Comparison of ENCODE assay signal across 26 cellular contexts in genomic region chr6:41729624-41730023, GRCh38. TPM values are rescaled to one million over a fixed set of nuclear protein-coding genes. Genes with fewer than 3 reads are reported as not detected.
DNase-seq lines count a peak whose midpoint lies in the region; ATAC-seq, FAIRE-seq and TF ChIP-seq lines count a peak whose summit lies in the region.
"Had no signal": no experiment of that assay in that cellular context is flagged by ENCODE, and none has a peak within 500 bp of the region (broad histone marks: within the 10 kb centered on the region; RNA-seq: fewer than 3 reads in every experiment).

No MANE protein-coding gene starts in this region.

- H3K36me3 ChIP-seq in hepatocyte (replicated peaks; ENCODE audit: insufficient read depth, low read depth) = no peaks in the 10 kb centered on the region
- peaks cover 0 to 3% (median 0%) of the 10 kb centered on the region in 3 donors for H3K36me3 ChIP-seq in skeletal muscle tissue (ENCODE audit: control insufficient read depth in 3 of 3, insufficient read depth in 3 of 3, low read length in 3 of 3)
- H3K36me3 ChIP-seq: brain microvascular endothelial cell, SJSA1, transverse colon had no signal

- H3K9me3 ChIP-seq in hepatocyte (ENCODE audit: low read depth) (no peaks in the 10 kb centered on the region), skeletal muscle tissue (ENCODE audit: control insufficient read depth in 3 of 3, low read length in 3 of 3) (no peaks in the 10 kb centered on the region)
- H3K9me3 ChIP-seq: SJSA1, transverse colon had no signal

- H3K9me2 ChIP-seq in hepatocyte (replicated peaks; ENCODE audit: insufficient read depth) = no peaks in the 10 kb centered on the region

- no peak overlapping the region for H3K4me3 Mint-ChIP-seq in type B pancreatic cell
- H3K4me3 Mint-ChIP-seq in activated CD8-positive, alpha-beta memory T cell treated with anti-CD3 and anti-CD28 coated beads, Interleukin-2, amount 10 ng/mL, durations not matched to agents 7 days and 5 days = no peak overlapping the region
- H3K4me3 Mint-ChIP-seq: activated T-helper 17 cell treated with anti-CD3 and anti-CD28 coated beads, Interleukin-2, amount 50 U/mL, for 72 hours; dendritic cell treated with granulocyte-macrophage colony-stimulating factor and Interleukin-4, amounts not matched to agents 40 ng/mL and 50 ng/mL, for 4 days; T-helper 2 cell treated with Interferon-gamma antibody and Interleukin-4, amounts not matched to agents 5 μg/mL and 100 μg/mL, for 36 hours had no signal

- H4K20me1 ChIP-seq in hepatocyte (ENCODE audit: insufficient read depth, poor library complexity, severe bottlenecking) = no peaks in the 10 kb centered on the region

- peak; percentile 21 for FAIRE-seq in GM19239 (lab: Jason Lieb, UNC)

- TF ChIP-seq CTCF in RWPE1 (conservative IDR thresholded peaks at IDR 0.05; ENCODE audit: low read depth) (no peak), hepatocyte (IDR thresholded peaks at IDR 0.05; ENCODE audit: poor library complexity) (no peak), type B pancreatic cell (conservative IDR thresholded peaks at IDR 0.05) (no peak)

- no peak for ATAC-seq in activated CD8-positive, alpha-beta memory T cell treated with anti-CD3 and anti-CD28 coated beads, Interleukin-2, amount 10 ng/mL, durations not matched to agents 7 days and 5 days
- ATAC-seq: activated CD4-positive, CD25-positive, alpha-beta regulatory T cell treated with anti-CD3 and anti-CD28 coated beads, Interleukin-2, amount 50 U/mL, for 24 hours; activated T-helper 17 cell treated with anti-CD3 and anti-CD28 coated beads, Interleukin-2, amount 50 U/mL, for 72 hours; right cardiac atrium had no signal

- H3K27ac ChIP-seq in RWPE1 (peak overlapping the region; percentile 98), hepatocyte (peak overlapping the region; percentile 81), skeletal muscle tissue (ENCODE audit: low read depth, low read length) (peak overlapping the region; percentile 83)
- H3K27ac ChIP-seq: brain microvascular endothelial cell, PC-9, SJSA1 had no signal

- H3K4me2 ChIP-seq in hepatocyte = peak overlapping the region; percentile 95
- H3K4me2 ChIP-seq: PC-9 had no signal

- H3K27ac Mint-ChIP-seq in type B pancreatic cell = no peak overlapping the region
- H3K27ac Mint-ChIP-seq in activated CD8-positive, alpha-beta memory T cell treated with anti-CD3 and anti-CD28 coated beads, Interleukin-2, amount 10 ng/mL, durations not matched to agents 7 days and 5 days = no peak overlapping the region
- H3K27ac Mint-ChIP-seq: activated T-helper 17 cell treated with anti-CD3 and anti-CD28 coated beads, Interleukin-2, amount 50 U/mL, for 72 hours; T-helper 2 cell treated with Interferon-gamma antibody and Interleukin-4, amounts not matched to agents 5 μg/mL and 100 μg/mL, for 36 hours had no signal

- H3K4me1 ChIP-seq in hepatocyte (ENCODE audit: insufficient read depth) (peaks cover 44% of the 10 kb centered on the region), skeletal muscle tissue (ENCODE audit: control insufficient read depth in 3 of 3, insufficient read depth in 3 of 3, low read length in 3 of 3) (peaks cover 75 to 94% (median 80%) of the 10 kb centered on the region in 3 donors)

- no peak for DNase-seq in GM19239 (ENCODE audit: insufficient read length, low spot score)
- no peak for DNase-seq in RWPE1 (ENCODE audit: low spot score)
- DNase-seq in hepatocyte (ENCODE audit: low spot score) = no peak
- DNase-seq in C1 segment of cervical spinal cord (lab: John Stamatoyannopoulos, UW) = no peak
- no peak for DNase-seq in type B pancreatic cell (ENCODE audit: extremely low spot score, unreplicated experiment)
- DNase-seq in stimulated activated CD4-positive, alpha-beta T cell treated with anti-CD3 and anti-CD28 coated beads, Interleukin-4, amount 100 ng/mL, for 4 hours = no peak
- DNase-seq in activated CD8-positive, alpha-beta memory T cell treated with anti-CD3 and anti-CD28 coated beads, Interleukin-2, amount 10 ng/mL, durations not matched to agents 7 days and 5 days = no peak
- DNase-seq: brain microvascular endothelial cell; erythroblast; foreskin melanocyte; NCI-H1417 treated with DMSO at 0.1 percent for 48 hours; NCI-H748 treated with DMSO at 0.1 percent for 48 hours; occipital lobe; PC-9; stimulated activated naive CD4-positive, alpha-beta T cell treated with Interleukin-2 at 50 U/mL for 16 hours; transverse colon had no signal

- H3K4me1 Mint-ChIP-seq in type B pancreatic cell (ENCODE audit: unreplicated experiment) = no peaks in the 10 kb centered on the region
- peaks cover 38% of the 10 kb centered on the region for H3K4me1 Mint-ChIP-seq in activated CD8-positive, alpha-beta memory T cell treated with anti-CD3 and anti-CD28 coated beads, Interleukin-2, amount 10 ng/mL, durations not matched to agents 7 days and 5 days

- H3K27me3 Mint-ChIP-seq in type B pancreatic cell = peaks cover 20% of the 10 kb centered on the region
- H3K27me3 Mint-ChIP-seq in activated CD8-positive, alpha-beta memory T cell treated with anti-CD3 and anti-CD28 coated beads, Interleukin-2, amount 10 ng/mL, durations not matched to agents 7 days and 5 days = no peaks in the 10 kb centered on the region
- H3K27me3 Mint-ChIP-seq: activated T-helper 17 cell treated with anti-CD3 and anti-CD28 coated beads, Interleukin-2, amount 50 U/mL, for 72 hours; dendritic cell treated with granulocyte-macrophage colony-stimulating factor and Interleukin-4, amounts not matched to agents 40 ng/mL and 50 ng/mL, for 4 days had no signal

- CTCF ChIA-PET in RWPE1 (lab: Yijun Ruan, JAX) = no interaction called here
- CTCF ChIA-PET in activated CD8-positive, alpha-beta memory T cell treated with anti-CD3 and anti-CD28 coated beads, Interleukin-2, amount 10 ng/mL, durations not matched to agents 7 days and 5 days (lab: Charles Lee) = interaction anchor here (0.9 to 1.7 kb wide), 4 partner anchors 12 to 46 kb away, joined by 3 to 5 read pairs (median 3); no protein-coding TSS in a partner anchor

- H2AFZ ChIP-seq in hepatocyte = no peak overlapping the region
- H2AFZ ChIP-seq: PC-9 had no signal

- H3K9me3 Mint-ChIP-seq in type B pancreatic cell = no peaks in the 10 kb centered on the region
- no peaks in the 10 kb centered on the region for H3K9me3 Mint-ChIP-seq in activated CD8-positive, alpha-beta memory T cell treated with anti-CD3 and anti-CD28 coated beads, Interleukin-2, amount 10 ng/mL, durations not matched to agents 7 days and 5 days (ENCODE audit: low read depth)
- H3K9me3 Mint-ChIP-seq: activated T-helper 17 cell treated with anti-CD3 and anti-CD28 coated beads, Interleukin-2, amount 50 U/mL, for 72 hours; dendritic cell treated with granulocyte-macrophage colony-stimulating factor and Interleukin-4, amounts not matched to agents 40 ng/mL and 50 ng/mL, for 4 days; T-helper 2 cell treated with Interferon-gamma antibody and Interleukin-4, amounts not matched to agents 5 μg/mL and 100 μg/mL, for 36 hours had no signal

- H3K36me3 Mint-ChIP-seq in type B pancreatic cell = no peaks in the 10 kb centered on the region
- H3K36me3 Mint-ChIP-seq in activated CD8-positive, alpha-beta memory T cell treated with anti-CD3 and anti-CD28 coated beads, Interleukin-2, amount 10 ng/mL, durations not matched to agents 7 days and 5 days = no peaks in the 10 kb centered on the region

- H3K9ac ChIP-seq in skeletal muscle tissue (ENCODE audit: low read depth in 1 of 3, low read length in 3 of 3) = peak overlapping the region in 2 of 3 donors; percentile 42 to 54

- POLR2A ChIA-PET in RWPE1 (lab: Yijun Ruan, JAX; ENCODE audit: low non-redundant PET) = no interaction called here

- H3K79me2 ChIP-seq in hepatocyte = peaks cover 57% of the 10 kb centered on the region

- no peaks in the 10 kb centered on the region for H3K27me3 ChIP-seq in hepatocyte
- no peaks in the 10 kb centered on the region for H3K27me3 ChIP-seq in skeletal muscle tissue (ENCODE audit: control insufficient read depth in 3 of 3, insufficient read depth in 3 of 3, low read length in 3 of 3)
- H3K27me3 ChIP-seq: brain microvascular endothelial cell, SJSA1, transverse colon had no signal

- no peak overlapping the region for H3K4me3 ChIP-seq in hepatocyte
- peak overlapping the region in 1 of 3 donors; percentile 1 for H3K4me3 ChIP-seq in skeletal muscle tissue (ENCODE audit: low read length in 3 of 3)
- H3K4me3 ChIP-seq: PC-9, SJSA1, transverse colon had no signal

- 94% methylated on average over 7 of the region's 7 CpGs for WGBS in hepatocyte (ENCODE audit: low lambda C conversion rate, missing lambda C conversion rate)

RNA-seq across cellular contexts. Expression of gene TFEB, which starts 5.8 kb away (rescaled TPM):
- total RNA-seq in hepatocyte (10.1 and 14.2 TPM in 2 replicates), skeletal muscle tissue (7.8 TPM), type B pancreatic cell (ENCODE audit: low replicate concordance) (4.6 and 6.2 TPM in 2 replicates)
- 23.7 and 32.7 TPM in 2 replicates for polyA plus RNA-seq in hepatocyte
- total RNA-seq in activated CD8-positive, alpha-beta memory T cell treated with anti-CD3 and anti-CD28 coated beads, Interleukin-2, amount 10 ng/mL, durations not matched to agents 7 days and 5 days = 10 to 100 TPM; 14.5 to 15.8 TPM

RNA-seq across cellular contexts. Expression of gene PGC, which starts 17.6 kb away (rescaled TPM):
- 114 and 128 TPM in 2 replicates for total RNA-seq in hepatocyte
- polyA plus RNA-seq in hepatocyte = 67.4 and 109 TPM in 2 replicates
- 0.52 TPM for total RNA-seq in skeletal muscle tissue
- total RNA-seq in type B pancreatic cell (ENCODE audit: low replicate concordance) = 3.5 and 56.6 TPM in 2 replicates
- total RNA-seq in activated CD8-positive, alpha-beta memory T cell treated with anti-CD3 and anti-CD28 coated beads, Interleukin-2, amount 10 ng/mL, durations not matched to agents 7 days and 5 days = not detected
- total RNA-seq: activated T-helper 17 cell treated with anti-CD3 and anti-CD28 coated beads, Interleukin-2, amount 50 U/mL, for 72 hours; Daoy; liver; M059J; occipital lobe; PC-9; SJSA1 had no signal

RNA-seq across cellular contexts. Expression of gene FRS3, which starts 50.1 kb away (rescaled TPM):
- 0.84 and 1.4 TPM in 2 replicates for total RNA-seq in hepatocyte
- polyA plus RNA-seq in hepatocyte = 4.0 and 8.4 TPM in 2 replicates
- 1.6 TPM for total RNA-seq in skeletal muscle tissue
- total RNA-seq in type B pancreatic cell (ENCODE audit: low replicate concordance) = 2.2 and 7.0 TPM in 2 replicates
- 1 to 10 TPM; 4.8 to 6.2 TPM for total RNA-seq in activated CD8-positive, alpha-beta memory T cell treated with anti-CD3 and anti-CD28 coated beads, Interleukin-2, amount 10 ng/mL, durations not matched to agents 7 days and 5 days

RNA-seq across cellular contexts. Expression of gene PRICKLE4, which starts 51.0 kb away (rescaled TPM):
- total RNA-seq in hepatocyte = 1.2 and 4.0 TPM in 2 replicates
- 0.80 and 1.3 TPM in 2 replicates for polyA plus RNA-seq in hepatocyte
- 2.6 TPM for total RNA-seq in skeletal muscle tissue
- total RNA-seq in type B pancreatic cell (ENCODE audit: low replicate concordance) = 2.1 and 2.8 TPM in 2 replicates
- total RNA-seq in activated CD8-positive, alpha-beta memory T cell treated with anti-CD3 and anti-CD28 coated beads, Interleukin-2, amount 10 ng/mL, durations not matched to agents 7 days and 5 days = not detected
- total RNA-seq: activated T-helper 17 cell treated with anti-CD3 and anti-CD28 coated beads, Interleukin-2, amount 50 U/mL, for 72 hours; Daoy; SJSA1 had no signal

RNA-seq across cellular contexts. Expression of gene TOMM6, which starts 57.9 kb away (rescaled TPM):
- total RNA-seq in hepatocyte = 127 and 197 TPM in 2 replicates
- polyA plus RNA-seq in hepatocyte = 211 and 240 TPM in 2 replicates
- total RNA-seq in skeletal muscle tissue = 92.4 TPM
- 193 and 203 TPM in 2 replicates for total RNA-seq in type B pancreatic cell (ENCODE audit: low replicate concordance)
- total RNA-seq in activated CD8-positive, alpha-beta memory T cell treated with anti-CD3 and anti-CD28 coated beads, Interleukin-2, amount 10 ng/mL, durations not matched to agents 7 days and 5 days = 100 to 1,000 TPM; 161 to 219 TPM
